ENCODE assay signal across 23 cellular contexts in the genomic region with DNA sequence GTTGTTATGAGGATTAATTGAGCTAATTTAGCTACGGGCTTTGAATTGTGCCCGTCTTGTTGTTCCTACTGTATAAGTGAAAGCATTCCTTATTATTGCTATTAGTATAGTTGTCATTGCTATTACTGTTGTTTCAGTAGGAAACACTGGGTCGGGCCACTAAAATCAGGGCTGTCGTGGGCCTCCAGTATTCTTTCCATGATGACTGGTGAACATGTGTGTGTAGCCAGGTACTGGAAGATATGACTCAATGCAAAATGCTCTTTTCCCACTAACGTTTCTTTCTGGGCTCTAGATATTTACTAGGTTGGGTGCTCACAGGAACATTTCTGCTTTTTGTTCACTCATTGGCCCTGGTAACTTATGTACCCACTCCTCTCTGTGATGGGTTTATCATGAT.
"Had no signal": no experiment of that assay in that cellular context is flagged by ENCODE, and none has a peak within 500 bp of the region (broad histone marks: within the 10 kb centered on the region; RNA-seq: fewer than 3 reads in every experiment).

No MANE protein-coding gene starts in this region.

- H3K27me3 ChIP-seq: heart right ventricle, pancreas, right atrium auricular region, spleen, thyroid gland, upper lobe of right lung had no signal

- ATAC-seq: heart right ventricle, left cardiac atrium, pancreas, psoas muscle, SK-N-SH treated with all-trans-retinoic acid at 6 μM for 48 hours, upper lobe of right lung had no signal

- H3K4me3 ChIP-seq: heart right ventricle, pancreas, psoas muscle, right atrium auricular region, spleen, thyroid gland, upper lobe of right lung had no signal

- H3K9me3 ChIP-seq: heart right ventricle, pancreas, psoas muscle, right atrium auricular region, spleen, thyroid gland, upper lobe of right lung had no signal

- H3K27me3 Mint-ChIP-seq: memory B cell had no signal

- H3K27ac ChIP-seq: heart right ventricle, pancreas, psoas muscle, right atrium auricular region, thyroid gland, upper lobe of right lung, VCaP had no signal

- H3K9me3 Mint-ChIP-seq: activated naive CD4-positive, alpha-beta T cell treated with anti-CD3 and anti-CD28 coated beads, Interleukin-2, amount 50 U/mL, for 72 hours; memory B cell; nephron had no signal

- H3K4me3 Mint-ChIP-seq: memory B cell, nephron had no signal

- DNase-seq: central memory CD4-positive, alpha-beta T cell; dermis blood vessel endothelial cell; effector CD8-positive, alpha-beta T cell; erythroblast; foreskin fibroblast; heart right ventricle; islet precursor cell; left cardiac atrium; pancreas; psoas muscle; SIG-M5; spleen; stimulated activated CD8-positive, alpha-beta memory T cell treated with anti-CD3 and anti-CD28 coated beads, Interleukin-4, amount 100 ng/mL, for 48 hours; stimulated activated naive CD4-positive, alpha-beta T cell; substantia nigra; thyroid gland; upper lobe of right lung had no signal

- H3K36me3 Mint-ChIP-seq: memory B cell had no signal

- H3K27ac Mint-ChIP-seq: memory B cell, nephron had no signal

- H3K36me3 ChIP-seq: pancreas, right atrium auricular region, thyroid gland, upper lobe of right lung had no signal
